Comparison of ENCODE assay signal across 20 cellular contexts in genomic region chr3:175940243-175940642, GRCh38.
DNase-seq lines count a peak whose midpoint lies in the region; ATAC-seq and TF ChIP-seq lines count a peak whose summit lies in the region.
"Had no signal": no experiment of that assay in that cellular context is flagged by ENCODE, and none has a peak within 500 bp of the region (broad histone marks: within the 10 kb centered on the region; RNA-seq: fewer than 3 reads in every experiment).

No MANE protein-coding gene starts in this region.

- intact Hi-C loops in CD14-positive monocyte (cut with micrococcal nuclease): no loop called here

- no peak for TF ChIP-seq CTCF in choroid plexus epithelial cell (conservative IDR thresholded peaks at IDR 0.05; ENCODE audit: low read depth, low read length)
- TF ChIP-seq CTCF in osteoblast (IDR thresholded peaks at IDR 0.05; ENCODE audit: extremely low read depth, low read depth, low read length): no peak
- no peak for TF ChIP-seq CTCF in CD14-positive monocyte (IDR thresholded peaks at IDR 0.05)

- peak overlapping the region; percentile 6 for H2AFZ ChIP-seq in osteoblast (ENCODE audit: low read length)

- H3K9me3 Mint-ChIP-seq in CD14-positive monocyte: peaks cover 9 to 35% (median 28%) of the 10 kb centered on the region in 7 donors

- no peaks in the 10 kb centered on the region for H3K4me1 ChIP-seq in osteoblast (ENCODE audit: insufficient read depth, low read length)
- H3K4me1 ChIP-seq: heart left ventricle, prostate gland, tibial nerve had no signal

- H3K79me2 ChIP-seq in osteoblast (ENCODE audit: insufficient read depth, low read length): no peaks in the 10 kb centered on the region

- DNase-seq in ELR (ENCODE audit: low read depth) (peak; percentile 58), NCI-H2171 (lab: John Stamatoyannopoulos, UW) (peak; percentile 34), choroid plexus epithelial cell (ENCODE audit: low read depth) (peak; percentile 46), osteoblast (ENCODE audit: insufficient read length, low spot score, missing footprints) (peak; percentile 94), CD14-positive monocyte (ENCODE audit: low spot score) (no peak)
- DNase-seq: activated B cell treated with CpG ODN at 0.5 μM for 24 hours; activated naive CD4-positive, alpha-beta T cell treated with anti-CD3 and anti-CD28 coated beads for 36 hours; GF-D8; heart left ventricle; KG1; left cardiac atrium; NCI-H1417 treated with DMSO at 0.1 percent for 48 hours had no signal

- no peak overlapping the region for H3K4me3 ChIP-seq in choroid plexus epithelial cell (ENCODE audit: low read depth, low read length)
- H3K4me3 ChIP-seq in osteoblast (ENCODE audit: insufficient read depth, low read length): no peak overlapping the region
- H3K4me3 ChIP-seq: heart left ventricle, prostate gland, tibial nerve had no signal

- no peak for ATAC-seq in GM19035 (IDR thresholded peaks at IDR 0.05; ENCODE audit: unreplicated experiment)
- no peak for ATAC-seq in HG03469 (IDR thresholded peaks at IDR 0.05; ENCODE audit: unreplicated experiment)
- ATAC-seq in HG02885 (IDR thresholded peaks at IDR 0.05; ENCODE audit: poor library complexity, unreplicated experiment): no peak
- ATAC-seq: heart left ventricle, left cardiac atrium, Panc1 had no signal

- H4K20me1 ChIP-seq in osteoblast (ENCODE audit: insufficient read depth, low read length): no peaks in the 10 kb centered on the region

- no peak overlapping the region for H3K4me2 ChIP-seq in osteoblast (ENCODE audit: insufficient read depth, low read length)

- H3K27me3 Mint-ChIP-seq in CD14-positive monocyte (ENCODE audit: low read depth in 3 of 3): no peaks in the 10 kb centered on the region
- H3K27me3 Mint-ChIP-seq: activated B cell treated with CpG ODN at 0.5 μM for 24 hours; central memory CD8-positive, alpha-beta T cell had no signal

- no peaks in the 10 kb centered on the region for H3K27me3 ChIP-seq in osteoblast (ENCODE audit: insufficient read depth, low read length)
- H3K27me3 ChIP-seq: heart left ventricle, tibial nerve had no signal

- H3K9me3 ChIP-seq in osteoblast (ENCODE audit: low read depth, low read length): no peaks in the 10 kb centered on the region
- H3K9me3 ChIP-seq: prostate gland had no signal

- H3K4me3 Mint-ChIP-seq in CD14-positive monocyte: no peak overlapping the region
- H3K4me3 Mint-ChIP-seq: activated B cell treated with CpG ODN at 0.5 μM for 24 hours; activated naive CD4-positive, alpha-beta T cell treated with anti-CD3 and anti-CD28 coated beads for 36 hours; central memory CD8-positive, alpha-beta T cell had no signal

- no peaks in the 10 kb centered on the region for H3K36me3 Mint-ChIP-seq in CD14-positive monocyte

- H3K27ac Mint-ChIP-seq in CD14-positive monocyte: no peak overlapping the region
- H3K27ac Mint-ChIP-seq: activated B cell treated with CpG ODN at 0.5 μM for 24 hours; activated naive CD4-positive, alpha-beta T cell treated with anti-CD3 and anti-CD28 coated beads for 36 hours had no signal

- H3K36me3 ChIP-seq in osteoblast (ENCODE audit: insufficient read depth, low read length): no peaks in the 10 kb centered on the region
- H3K36me3 ChIP-seq: heart left ventricle, prostate gland, tibial nerve had no signal

- H3K4me1 Mint-ChIP-seq in CD14-positive monocyte: no peaks in the 10 kb centered on the region
- H3K4me1 Mint-ChIP-seq: activated B cell treated with CpG ODN at 0.5 μM for 24 hours; central memory CD8-positive, alpha-beta T cell had no signal

- no peak overlapping the region for H3K27ac ChIP-seq in osteoblast (ENCODE audit: low read depth, low read length)
- H3K27ac ChIP-seq: epithelial cell of prostate, heart left ventricle, prostate gland, tibial nerve had no signal
